10 cellular contexts compared by ENCODE assay signal in genomic region chr15:63514533-63514943, GRCh38.
DNase-seq lines count a peak whose midpoint lies in the region; ATAC-seq and TF ChIP-seq lines count a peak whose summit lies in the region.
"Had no signal": no experiment of that assay in that cellular context is flagged by ENCODE, and none has a peak within 500 bp of the region (broad histone marks: within the 10 kb centered on the region; RNA-seq: fewer than 3 reads in every experiment).

No MANE protein-coding gene starts in this region.

- peak overlapping the region; percentile 14 for H3K4me3 ChIP-seq in endocrine pancreas (ENCODE audit: control insufficient read depth, insufficient read depth, low read length)
- no peak overlapping the region for H3K4me3 ChIP-seq in skeletal muscle cell (ENCODE audit: low read depth, low read length)
- no peak overlapping the region for H3K4me3 ChIP-seq in brain microvascular endothelial cell (ENCODE audit: low read depth, low read length)

- H3K27me3 ChIP-seq in endocrine pancreas (ENCODE audit: control insufficient read depth, insufficient read depth, low read length): no peaks in the 10 kb centered on the region
- no peaks in the 10 kb centered on the region for H3K27me3 ChIP-seq in brain microvascular endothelial cell (replicated peaks)

- no peak overlapping the region for H3K9ac ChIP-seq in endocrine pancreas (ENCODE audit: control insufficient read depth, insufficient read depth, low read length)

- no peak for TF ChIP-seq CTCF in brain microvascular endothelial cell (IDR thresholded peaks at IDR 0.05; ENCODE audit: low read depth, low read length, missing control alignments)

- peaks cover 37% of the 10 kb centered on the region for H3K4me1 ChIP-seq in endocrine pancreas (ENCODE audit: control insufficient read depth, insufficient read depth, low read length)

- H3K9me3 ChIP-seq in endocrine pancreas (ENCODE audit: control insufficient read depth, low read length): no peaks in the 10 kb centered on the region

- DNase-seq in DMS 273 (lab: John Stamatoyannopoulos, UW; ENCODE audit: unreplicated experiment): peak; percentile 10
- DNase-seq in DMS 273 treated with DMSO at 0.1 percent for 48 hours (lab: John Stamatoyannopoulos, UW): no peak
- peak; percentile 74 for DNase-seq in NOMO-1 treated with DMSO at 0.1 percent for 48 hours (lab: John Stamatoyannopoulos, UW; ENCODE audit: unreplicated experiment)
- DNase-seq in skeletal muscle cell (ENCODE audit: low read depth): peak; percentile 61
- no peak for DNase-seq in brain microvascular endothelial cell
- DNase-seq: midbrain had no signal

- H3K27ac ChIP-seq in brain microvascular endothelial cell: no peak overlapping the region
- H3K27ac ChIP-seq: 22Rv1 had no signal

- no peak for ATAC-seq in GM18868 (IDR thresholded peaks at IDR 0.05; ENCODE audit: unreplicated experiment)
- ATAC-seq in SK-N-SH treated with all-trans-retinoic acid at 6 μM for 48 hours: no peak

- no peaks in the 10 kb centered on the region for H3K36me3 ChIP-seq in endocrine pancreas (ENCODE audit: control insufficient read depth, insufficient read depth, low read length)
- no peaks in the 10 kb centered on the region for H3K36me3 ChIP-seq in brain microvascular endothelial cell (replicated peaks)

- in situ Hi-C loops in brain microvascular endothelial cell (cut with HindIII; ENCODE audit: low pct_ligation_motif_present, low sequenced_read_pairs): no loop called here

TF ChIP-seq in SK-N-SH treated with all-trans-retinoic acid at 6 μM for 48 hours, 23 proteins besides CTCF, POLR2A, EP300 and RAD21:
- TF ChIP-seq TCF4 (CRISPR knock-in tag; IDR thresholded peaks at IDR 0.05; ENCODE audit: borderline replicate concordance) (no peak), ZNF565 (CRISPR knock-in tag; conservative IDR thresholded peaks at IDR 0.05; ENCODE audit: low read depth) (no peak), TOX (CRISPR knock-in tag; IDR thresholded peaks at IDR 0.05; ENCODE audit: borderline replicate concordance) (no peak), ARNTL (CRISPR knock-in tag; IDR thresholded peaks at IDR 0.05; ENCODE audit: borderline replicate concordance, low read depth) (no peak), SNAI2 (CRISPR knock-in tag; IDR thresholded peaks at IDR 0.05) (no peak), RARB (CRISPR knock-in tag; IDR thresholded peaks at IDR 0.05) (no peak), CREB5 (CRISPR knock-in tag; IDR thresholded peaks at IDR 0.05; ENCODE audit: low read depth) (no peak), ZFP3 (CRISPR knock-in tag; IDR thresholded peaks at IDR 0.05) (no peak), ZC3H10 (CRISPR knock-in tag; IDR thresholded peaks at IDR 0.05) (no peak), ZNF8 (CRISPR knock-in tag; IDR thresholded peaks at IDR 0.05) (no peak), CSRNP3 (CRISPR knock-in tag; IDR thresholded peaks at IDR 0.05) (no peak), CSDC2 (CRISPR knock-in tag; IDR thresholded peaks at IDR 0.05) (no peak)
- TF ChIP-seq, protein P1, sequence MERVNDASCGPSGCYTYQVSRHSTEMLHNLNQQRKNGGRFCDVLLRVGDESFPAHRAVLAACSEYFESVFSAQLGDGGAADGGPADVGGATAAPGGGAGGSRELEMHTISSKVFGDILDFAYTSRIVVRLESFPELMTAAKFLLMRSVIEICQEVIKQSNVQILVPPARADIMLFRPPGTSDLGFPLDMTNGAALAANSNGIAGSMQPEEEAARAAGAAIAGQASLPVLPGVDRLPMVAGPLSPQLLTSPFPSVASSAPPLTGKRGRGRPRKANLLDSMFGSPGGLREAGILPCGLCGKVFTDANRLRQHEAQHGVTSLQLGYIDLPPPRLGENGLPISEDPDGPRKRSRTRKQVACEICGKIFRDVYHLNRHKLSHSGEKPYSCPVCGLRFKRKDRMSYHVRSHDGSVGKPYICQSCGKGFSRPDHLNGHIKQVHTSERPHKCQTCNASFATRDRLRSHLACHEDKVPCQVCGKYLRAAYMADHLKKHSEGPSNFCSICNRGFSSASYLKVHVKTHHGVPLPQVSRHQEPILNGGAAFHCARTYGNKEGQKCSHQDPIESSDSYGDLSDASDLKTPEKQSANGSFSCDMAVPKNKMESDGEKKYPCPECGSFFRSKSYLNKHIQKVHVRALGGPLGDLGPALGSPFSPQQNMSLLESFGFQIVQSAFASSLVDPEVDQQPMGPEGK (CRISPR knock-in tag; IDR thresholded peaks at IDR 0.05; ENCODE audit: borderline replicate concordance): no peak
- TF ChIP-seq, protein P2, sequence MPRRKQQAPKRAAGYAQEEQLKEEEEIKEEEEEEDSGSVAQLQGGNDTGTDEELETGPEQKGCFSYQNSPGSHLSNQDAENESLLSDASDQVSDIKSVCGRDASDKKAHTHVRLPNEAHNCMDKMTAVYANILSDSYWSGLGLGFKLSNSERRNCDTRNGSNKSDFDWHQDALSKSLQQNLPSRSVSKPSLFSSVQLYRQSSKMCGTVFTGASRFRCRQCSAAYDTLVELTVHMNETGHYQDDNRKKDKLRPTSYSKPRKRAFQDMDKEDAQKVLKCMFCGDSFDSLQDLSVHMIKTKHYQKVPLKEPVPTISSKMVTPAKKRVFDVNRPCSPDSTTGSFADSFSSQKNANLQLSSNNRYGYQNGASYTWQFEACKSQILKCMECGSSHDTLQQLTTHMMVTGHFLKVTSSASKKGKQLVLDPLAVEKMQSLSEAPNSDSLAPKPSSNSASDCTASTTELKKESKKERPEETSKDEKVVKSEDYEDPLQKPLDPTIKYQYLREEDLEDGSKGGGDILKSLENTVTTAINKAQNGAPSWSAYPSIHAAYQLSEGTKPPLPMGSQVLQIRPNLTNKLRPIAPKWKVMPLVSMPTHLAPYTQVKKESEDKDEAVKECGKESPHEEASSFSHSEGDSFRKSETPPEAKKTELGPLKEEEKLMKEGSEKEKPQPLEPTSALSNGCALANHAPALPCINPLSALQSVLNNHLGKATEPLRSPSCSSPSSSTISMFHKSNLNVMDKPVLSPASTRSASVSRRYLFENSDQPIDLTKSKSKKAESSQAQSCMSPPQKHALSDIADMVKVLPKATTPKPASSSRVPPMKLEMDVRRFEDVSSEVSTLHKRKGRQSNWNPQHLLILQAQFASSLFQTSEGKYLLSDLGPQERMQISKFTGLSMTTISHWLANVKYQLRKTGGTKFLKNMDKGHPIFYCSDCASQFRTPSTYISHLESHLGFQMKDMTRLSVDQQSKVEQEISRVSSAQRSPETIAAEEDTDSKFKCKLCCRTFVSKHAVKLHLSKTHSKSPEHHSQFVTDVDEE (CRISPR knock-in tag; IDR thresholded peaks at IDR 0.05): no peak
- TF ChIP-seq, protein P3, sequence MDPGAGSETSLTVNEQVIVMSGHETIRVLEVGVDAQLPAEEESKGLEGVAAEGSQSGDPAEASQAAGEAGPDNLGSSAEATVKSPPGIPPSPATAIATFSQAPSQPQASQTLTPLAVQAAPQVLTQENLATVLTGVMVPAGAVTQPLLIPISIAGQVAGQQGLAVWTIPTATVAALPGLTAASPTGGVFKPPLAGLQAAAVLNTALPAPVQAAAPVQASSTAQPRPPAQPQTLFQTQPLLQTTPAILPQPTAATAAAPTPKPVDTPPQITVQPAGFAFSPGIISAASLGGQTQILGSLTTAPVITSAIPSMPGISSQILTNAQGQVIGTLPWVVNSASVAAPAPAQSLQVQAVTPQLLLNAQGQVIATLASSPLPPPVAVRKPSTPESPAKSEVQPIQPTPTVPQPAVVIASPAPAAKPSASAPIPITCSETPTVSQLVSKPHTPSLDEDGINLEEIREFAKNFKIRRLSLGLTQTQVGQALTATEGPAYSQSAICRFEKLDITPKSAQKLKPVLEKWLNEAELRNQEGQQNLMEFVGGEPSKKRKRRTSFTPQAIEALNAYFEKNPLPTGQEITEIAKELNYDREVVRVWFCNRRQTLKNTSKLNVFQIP (CRISPR knock-in tag; IDR thresholded peaks at IDR 0.05; ENCODE audit: borderline replicate concordance, low read depth): no peak

Comparison
In these comparisons a context has a peak if more than half of its experiments do, and no peak if none do; other contexts are left out.
1. DNase-seq: peak in DMS 273 (single experiment), NOMO-1 treated with DMSO at 0.1 percent for 48 hours (single experiment) and skeletal muscle cell (single experiment); none in DMS 273 treated with DMSO at 0.1 percent for 48 hours (single experiment) and brain microvascular endothelial cell (single experiment).